Comparison of ENCODE assay signal across 22 cellular contexts in genomic region chr1:229309684-229310083, GRCh38.
"Had no signal": no experiment of that assay in that cellular context is flagged by ENCODE, and none has a peak within 500 bp of the region (broad histone marks: within the 10 kb centered on the region; RNA-seq: fewer than 3 reads in every experiment).

No MANE protein-coding gene starts in this region.

- H3K4me3 Mint-ChIP-seq: immature natural killer cell; memory B cell; naive thymus-derived CD4-positive, alpha-beta T cell; natural killer cell treated with Interleukin-12 subunit alpha and Interleukin-12 subunit beta and Interleukin-15 and Interleukin-18, amount 100 ng/mL, for 72 hours; stimulated activated memory B cell treated with anti-CD40 and anti-IgM and Interleukin-4, amounts not matched to agents 10 μg/mL and 1 μg/mL and 100 μg/mL, for 72 hours; stimulated activated naive CD8-positive, alpha-beta T cell treated with anti-CD3 and anti-CD28 coated beads, Interleukin-15, amount 100 ng/mL, for 72 hours had no signal

- DNase-seq: hypothalamus; immature natural killer cell; kidney; left colon; left lung; midbrain; mucosa of descending colon; naive thymus-derived CD4-positive, alpha-beta T cell; ovary; retina; right lobe of liver; stimulated activated CD4-positive, alpha-beta T cell treated with anti-CD3 and anti-CD28 coated beads, Interleukin-1b, Interleukin-23, amount 100 ng/mL, for 48 hours; stimulated activated CD4-positive, alpha-beta T cell treated with anti-CD3 and anti-CD28 coated beads, Interleukin-2, amount 100 ng/mL, for 48 hours; stimulated activated CD4-positive, alpha-beta T cell treated with anti-CD3 and anti-CD28 coated beads, Interleukin-4, amount 100 ng/mL, for 4 hours; stimulated activated CD8-positive, alpha-beta memory T cell treated with anti-CD3 and anti-CD28 coated beads, Interleukin-4, amount 100 ng/mL, for 48 hours; stimulated activated naive CD4-positive, alpha-beta T cell treated with Interleukin-2 at 50 U/mL for 16 hours; stimulated activated naive CD8-positive, alpha-beta T cell treated with anti-CD3 and anti-CD28 coated beads, Interleukin-15, amount 100 ng/mL, for 72 hours; trophoblast cell; upper lobe of right lung had no signal

- H3K27me3 Mint-ChIP-seq: memory B cell; naive thymus-derived CD4-positive, alpha-beta T cell; natural killer cell treated with Interleukin-12 subunit alpha and Interleukin-12 subunit beta and Interleukin-15 and Interleukin-18, amount 100 ng/mL, for 72 hours; stimulated activated memory B cell treated with anti-CD40 and anti-IgM and Interleukin-4, amounts not matched to agents 10 μg/mL and 1 μg/mL and 100 μg/mL, for 72 hours; stimulated activated naive CD8-positive, alpha-beta T cell treated with anti-CD3 and anti-CD28 coated beads, Interleukin-15, amount 100 ng/mL, for 72 hours had no signal

- H3K4me1 Mint-ChIP-seq: immature natural killer cell; memory B cell; stimulated activated memory B cell treated with anti-CD40 and anti-IgM and Interleukin-4, amounts not matched to agents 10 μg/mL and 1 μg/mL and 100 μg/mL, for 72 hours had no signal

- H3K27ac Mint-ChIP-seq: memory B cell; naive thymus-derived CD4-positive, alpha-beta T cell; natural killer cell treated with Interleukin-12 subunit alpha and Interleukin-12 subunit beta and Interleukin-15 and Interleukin-18, amount 100 ng/mL, for 72 hours; stimulated activated memory B cell treated with anti-CD40 and anti-IgM and Interleukin-4, amounts not matched to agents 10 μg/mL and 1 μg/mL and 100 μg/mL, for 72 hours; stimulated activated naive CD8-positive, alpha-beta T cell treated with anti-CD3 and anti-CD28 coated beads, Interleukin-15, amount 100 ng/mL, for 72 hours had no signal

- ATAC-seq: left colon; left lung; mucosa of descending colon; naive thymus-derived CD4-positive, alpha-beta T cell; natural killer cell treated with Interleukin-12 subunit alpha and Interleukin-12 subunit beta and Interleukin-15 and Interleukin-18, amount 100 ng/mL, for 72 hours; right lobe of liver; stimulated activated memory B cell treated with anti-CD40 and anti-IgM and Interleukin-4, amounts not matched to agents 10 μg/mL and 1 μg/mL and 100 μg/mL, for 72 hours; stimulated activated naive CD8-positive, alpha-beta T cell treated with anti-CD3 and anti-CD28 coated beads, Interleukin-15, amount 100 ng/mL, for 72 hours; upper lobe of right lung had no signal

- H3K9me3 Mint-ChIP-seq: immature natural killer cell; memory B cell; naive thymus-derived CD4-positive, alpha-beta T cell; natural killer cell treated with Interleukin-12 subunit alpha and Interleukin-12 subunit beta and Interleukin-15 and Interleukin-18, amount 100 ng/mL, for 72 hours; stimulated activated memory B cell treated with anti-CD40 and anti-IgM and Interleukin-4, amounts not matched to agents 10 μg/mL and 1 μg/mL and 100 μg/mL, for 72 hours; stimulated activated naive CD8-positive, alpha-beta T cell treated with anti-CD3 and anti-CD28 coated beads, Interleukin-15, amount 100 ng/mL, for 72 hours had no signal
